In genomic region chr12:124393831-124394230, GRCh38 we compare ENCODE assay signal across 1 cellular context.
TF ChIP-seq lines count a peak whose summit lies in the region.

No MANE protein-coding gene starts in this region.

TF ChIP-seq in neural cell, 6 proteins besides CTCF, POLR2A, EP300 and RAD21 (continued from another document):
- TF ChIP-seq REST (IDR thresholded peaks at IDR 0.05; ENCODE audit: borderline replicate concordance) (no peak), MXI1 (conservative IDR thresholded peaks at IDR 0.05; ENCODE audit: poor library complexity, severe bottlenecking) (no peak), EZH2 (IDR thresholded peaks at IDR 0.05; ENCODE audit: borderline replicate concordance, insufficient read depth, low read length, poor library complexity, severe bottlenecking) (no peak), SMC3 (conservative IDR thresholded peaks at IDR 0.05; ENCODE audit: poor library complexity) (no peak)
